8 cellular contexts compared by ENCODE assay signal in the genomic region with DNA sequence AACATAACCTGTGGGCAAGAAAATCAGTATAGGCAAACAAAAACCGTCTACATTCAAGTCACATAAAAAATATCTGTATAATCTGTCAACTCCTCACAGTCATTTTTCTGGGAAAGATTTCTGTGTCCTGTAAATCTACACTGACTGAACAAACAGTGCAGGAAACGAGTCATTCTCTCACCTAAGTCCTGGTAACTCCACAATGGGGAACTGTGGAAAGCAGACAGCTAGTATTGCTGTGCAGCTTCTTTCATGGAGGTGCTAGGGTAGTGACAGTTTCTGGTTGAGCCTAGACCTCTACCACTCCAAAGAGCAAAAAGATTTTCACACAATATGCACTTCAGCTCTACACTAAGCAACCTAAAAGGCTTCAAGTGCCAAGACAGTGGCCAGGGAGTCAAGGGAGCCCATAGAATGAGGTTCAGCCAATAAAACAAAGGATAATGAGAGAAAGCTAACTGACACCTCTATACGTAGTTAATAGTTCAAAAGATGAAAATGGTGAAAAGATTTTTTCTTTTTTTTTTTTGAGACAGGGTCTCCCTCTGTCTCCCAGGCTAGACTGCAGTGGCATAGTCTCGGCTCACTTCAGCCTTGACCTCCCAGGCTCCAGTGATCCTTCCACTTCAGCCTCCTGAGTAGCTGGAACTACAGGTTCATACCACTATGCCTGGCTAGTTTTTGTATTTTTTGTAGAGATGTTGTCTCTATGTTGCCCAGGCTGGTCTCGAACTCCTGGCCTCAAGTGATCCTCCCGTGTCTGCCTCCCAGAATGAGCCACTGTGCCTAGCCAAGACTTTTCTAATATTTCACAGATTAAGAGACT. TPM values are rescaled to one million over a fixed set of nuclear protein-coding genes. Genes with fewer than 3 reads are reported as not detected.
A peak's percentile ranks its signal among the peaks of the same experiment; 100 is the strongest.
DNase-seq lines count a peak whose midpoint lies in the region; ATAC-seq and TF ChIP-seq lines count a peak whose summit lies in the region.

No MANE protein-coding gene starts in this region.

- peaks cover 69% of the 10 kb centered on the region for H3K4me1 Mint-ChIP-seq in mesothelial cell of epicardium

- in situ Hi-C loops in GM13976 (cut with MboI; ENCODE audit: low sequenced_read_pairs, unreplicated experiment): no loop called here

- H3K4me1 ChIP-seq in HUES6 (ENCODE audit: control insufficient read depth, insufficient read depth, low read length): peaks cover 56% of the 10 kb centered on the region

- H3K9me3 ChIP-seq in HUES6 (ENCODE audit: control insufficient read depth, insufficient read depth, low read depth, low read length): no peaks in the 10 kb centered on the region

- H3K27ac ChIP-seq in HUES6 (ENCODE audit: low read depth, low read length): peak overlapping the region; percentile 63; the same call in 1 of the 2 replicates
- H3K27ac ChIP-seq in angular gyrus (ENCODE audit: low read depth, low read length): peak overlapping the region; percentile 23

- no peak overlapping the region for H3K4me3 Mint-ChIP-seq in mesothelial cell of epicardium

- no peaks in the 10 kb centered on the region for H3K27me3 Mint-ChIP-seq in mesothelial cell of epicardium (ENCODE audit: low read depth)

- no peaks in the 10 kb centered on the region for H3K27me3 ChIP-seq in HUES6 (ENCODE audit: control insufficient read depth, insufficient read depth, low read length)

- no peaks in the 10 kb centered on the region for H3K9me3 Mint-ChIP-seq in mesothelial cell of epicardium

- TF ChIP-seq CTCF in mesothelial cell of epicardium (IDR thresholded peaks at IDR 0.05; ENCODE audit: unreplicated experiment) (no peak), GM13976 (IDR thresholded peaks at IDR 0.05; ENCODE audit: borderline replicate concordance, control extremely low read depth, extremely low read depth, insufficient read depth, missing control alignments) (no peak)

- H3K4me3 ChIP-seq in HUES6 (ENCODE audit: low read depth, low read length): peak overlapping the region; percentile 12; the same call in 1 of the 2 replicates

- peak; percentile 67 for DNase-seq in CD1c-positive myeloid dendritic cell (ENCODE audit: extremely low spot score)
- no peak for DNase-seq in mesothelial cell of epicardium (ENCODE audit: low spot score in 2 of 2, unreplicated experiment in 2 of 2)
- no peak for DNase-seq in GM13976 (ENCODE audit: low spot score)
- DNase-seq in activated CD4-positive, CD25-positive, alpha-beta regulatory T cell treated with anti-CD3 and anti-CD28 coated beads, Interleukin-2, amount 50 U/mL, for 72 hours: no peak
- no peak for DNase-seq in GM19240 (ENCODE audit: insufficient read length, low spot score)

- no peak overlapping the region for H3K9ac ChIP-seq in HUES6 (ENCODE audit: low read length)

- ATAC-seq in HG02840 (IDR thresholded peaks at IDR 0.05; ENCODE audit: low FRiP score, unreplicated experiment): no peak

- no peaks in the 10 kb centered on the region for H3K36me3 Mint-ChIP-seq in mesothelial cell of epicardium

- no peaks in the 10 kb centered on the region for H3K36me3 ChIP-seq in HUES6 (ENCODE audit: control insufficient read depth, insufficient read depth, low read length)

- peak overlapping the region; percentile 78 for H3K27ac Mint-ChIP-seq in mesothelial cell of epicardium

RNA-seq across cellular contexts. Expression of gene PTP4A2, which starts 5.5 kb away (rescaled TPM):
- 181 to 186 TPM (median 182 TPM) in 3 replicates for total RNA-seq in mesothelial cell of epicardium
